Comparison of ENCODE assay signal across 16 cellular contexts in the genomic region with DNA sequence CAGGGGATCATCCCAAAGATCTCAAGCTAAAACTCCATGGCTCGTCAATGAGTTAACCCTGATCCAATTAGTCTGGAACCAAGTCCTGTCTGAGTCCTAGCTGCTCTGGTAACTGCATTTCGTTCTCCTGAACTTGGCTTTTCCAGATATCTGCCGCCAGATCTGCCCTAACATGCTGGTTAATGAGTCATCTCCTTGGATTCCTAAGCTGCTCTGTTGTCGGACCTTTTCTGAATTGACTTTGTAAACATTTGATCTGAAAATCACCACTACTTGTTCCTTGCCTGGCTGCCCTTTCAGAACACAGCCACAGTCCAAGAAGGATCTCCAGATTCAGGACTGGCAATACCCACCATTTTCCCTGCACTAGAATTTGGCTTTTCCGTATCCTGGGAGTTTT.
A peak's percentile ranks its signal among the peaks of the same experiment; 100 is the strongest.
DNase-seq lines count a peak whose midpoint lies in the region; ATAC-seq and TF ChIP-seq lines count a peak whose summit lies in the region.
"Had no signal": no experiment of that assay in that cellular context is flagged by ENCODE, and none has a peak within 500 bp of the region (broad histone marks: within the 10 kb centered on the region; RNA-seq: fewer than 3 reads in every experiment).

No MANE protein-coding gene starts in this region.

- no peaks in the 10 kb centered on the region for H3K36me3 Mint-ChIP-seq in effector memory CD8-positive, alpha-beta T cell (ENCODE audit: insufficient read depth)

- ATAC-seq in GM21390 (IDR thresholded peaks at IDR 0.05; ENCODE audit: unreplicated experiment), result no peak
- ATAC-seq in GM21786 (IDR thresholded peaks at IDR 0.05; ENCODE audit: unreplicated experiment), result no peak
- ATAC-seq in effector memory CD8-positive, alpha-beta T cell (replicated peaks), result no peak
- ATAC-seq: activated CD4-positive, alpha-beta T cell treated with anti-CD3 and anti-CD28 coated beads for 36 hours; Right ventricle myocardium inferior had no signal

- TF ChIP-seq CTCF in brain microvascular endothelial cell (IDR thresholded peaks at IDR 0.05; ENCODE audit: low read depth, low read length, missing control alignments), result no peak

- H3K27ac Mint-ChIP-seq in effector memory CD8-positive, alpha-beta T cell, result no peak overlapping the region
- H3K27ac Mint-ChIP-seq: activated CD4-positive, alpha-beta T cell treated with anti-CD3 and anti-CD28 coated beads for 36 hours had no signal

- peaks cover 0 to 6% of the 10 kb centered on the region in 2 donors for H3K27me3 Mint-ChIP-seq in effector memory CD8-positive, alpha-beta T cell
- H3K27me3 Mint-ChIP-seq: activated CD4-positive, alpha-beta T cell treated with anti-CD3 and anti-CD28 coated beads for 36 hours had no signal

- H3K9me3 Mint-ChIP-seq in effector memory CD8-positive, alpha-beta T cell, result no peaks in the 10 kb centered on the region

- H3K4me1 Mint-ChIP-seq in effector memory CD8-positive, alpha-beta T cell (ENCODE audit: low read depth in 2 of 2), result no peaks in the 10 kb centered on the region
- H3K4me1 Mint-ChIP-seq: activated CD4-positive, alpha-beta T cell treated with anti-CD3 and anti-CD28 coated beads for 36 hours had no signal

- no peak overlapping the region for H3K4me3 ChIP-seq in brain microvascular endothelial cell (ENCODE audit: low read depth, low read length)
- H3K4me3 ChIP-seq: BLaER1 treated with 17β-estradiol and CSF1 and Interleukin-3, amounts not matched to agents 10 nM and 100 nM; thoracic aorta had no signal

- in situ Hi-C loops in brain microvascular endothelial cell (cut with HindIII; ENCODE audit: low pct_ligation_motif_present, low sequenced_read_pairs), result no loop called here

- no peaks in the 10 kb centered on the region for H3K27me3 ChIP-seq in brain microvascular endothelial cell (replicated peaks)
- H3K27me3 ChIP-seq: BLaER1 treated with 17β-estradiol and CSF1 and Interleukin-3, amounts not matched to agents 10 nM and 100 nM had no signal

- H3K36me3 ChIP-seq in brain microvascular endothelial cell (replicated peaks), result no peaks in the 10 kb centered on the region
- H3K36me3 ChIP-seq: BLaER1 treated with 17β-estradiol and CSF1 and Interleukin-3, amounts not matched to agents 10 nM and 100 nM; thoracic aorta had no signal

- no peak overlapping the region for H3K4me3 Mint-ChIP-seq in effector memory CD8-positive, alpha-beta T cell
- H3K4me3 Mint-ChIP-seq: activated CD4-positive, alpha-beta T cell treated with anti-CD3 and anti-CD28 coated beads for 36 hours had no signal

- H3K27ac ChIP-seq in brain microvascular endothelial cell, result no peak overlapping the region
- H3K27ac ChIP-seq: BLaER1 treated with 17β-estradiol and CSF1 and Interleukin-3, amounts not matched to agents 10 nM and 100 nM; thoracic aorta had no signal

- DNase-seq in AG08396 (ENCODE audit: low spot score), result peak; percentile 64
- DNase-seq in LHCN-M2 (ENCODE audit: low read depth), result peak; percentile 66
- DNase-seq in brain microvascular endothelial cell, result peak; percentile 71
- DNase-seq in kidney glomerular epithelial cell (lab: John Stamatoyannopoulos, UW), result peak; percentile 72
- no peak for DNase-seq in activated CD8-positive, alpha-beta memory T cell treated with anti-CD3 and anti-CD28 coated beads for 24 hours
- DNase-seq in effector memory CD8-positive, alpha-beta T cell, result no peak
- DNase-seq: activated CD4-positive, alpha-beta T cell treated with anti-CD3 and anti-CD28 coated beads for 36 hours; activated gamma-delta T cell treated with Interleukin-2 at 50 U/mL for 16 hours; effector memory CD4-positive, alpha-beta T cell; NCI-H2081 treated with DMSO at 0.1 percent for 48 hours; occipital lobe had no signal

Comparison
In these comparisons a context has a peak if more than half of its experiments do, and no peak if none do; other contexts are left out.
1. DNase-seq: peak in AG08396 (single experiment), LHCN-M2 (single experiment), brain microvascular endothelial cell (single experiment) and kidney glomerular epithelial cell (single experiment); none in activated CD8-positive, alpha-beta memory T cell treated with anti-CD3 and anti-CD28 coated beads for 24 hours (single experiment) and effector memory CD8-positive, alpha-beta T cell (0 of 3).